ENCODE assay signal across 1 cellular context in the genomic region with DNA sequence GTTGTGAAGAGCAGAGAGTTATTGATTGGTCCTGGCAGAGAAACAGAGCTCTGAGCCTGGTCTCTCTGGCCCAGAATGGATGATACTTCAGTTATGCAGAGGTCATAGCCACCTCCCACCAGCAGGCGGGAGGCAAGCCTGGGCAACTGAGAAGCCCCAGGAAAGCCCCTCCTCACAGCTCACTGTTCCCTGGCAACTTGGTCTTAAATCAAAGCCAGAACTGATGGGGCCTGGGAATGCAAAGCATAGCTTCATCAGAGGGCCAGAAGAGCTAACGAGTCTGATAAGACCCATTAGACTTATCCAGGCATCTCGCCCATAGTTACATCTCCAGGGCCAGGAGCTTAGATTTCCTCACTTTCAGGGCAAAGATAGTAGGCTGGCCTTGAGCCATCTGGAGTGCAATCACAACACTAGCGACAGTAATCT.
TF ChIP-seq lines count a peak whose summit lies in the region.

No MANE protein-coding gene starts in this region.

TF ChIP-seq in H1, 55 proteins besides CTCF, POLR2A, EP300 and RAD21 (continued from another document):
- TF ChIP-seq EGR1 (IDR thresholded peaks at IDR 0.05; ENCODE audit: borderline replicate concordance, low read depth, low read length): no peak
